ENCODE assay signal across 1 cellular context in genomic region chr16:78331749-78332148, GRCh38.
TF ChIP-seq lines count a peak whose summit lies in the region.

No MANE protein-coding gene starts in this region.

TF ChIP-seq in HepG2, 621 proteins besides CTCF, POLR2A, EP300 and RAD21 (continued from another document):
- TF ChIP-seq CSRNP1 (CRISPR knock-in tag; IDR thresholded peaks at IDR 0.05) (no peak), ZSCAN5A (CRISPR knock-in tag; IDR thresholded peaks at IDR 0.05; ENCODE audit: borderline replicate concordance) (no peak), THAP7 (CRISPR knock-in tag; IDR thresholded peaks at IDR 0.05) (no peak), NCOA2 (CRISPR knock-in tag; IDR thresholded peaks at IDR 0.05) (no peak), GATAD2A (CRISPR knock-in tag; IDR thresholded peaks at IDR 0.05) (0 out of 2 replicates have a peak, but pooled peaks have one; percentile 34), ZMYM4 (CRISPR knock-in tag; IDR thresholded peaks at IDR 0.05) (peak; percentile 75), TEF (CRISPR knock-in tag; IDR thresholded peaks at IDR 0.05) (peak; percentile 95; the same call in 1 of the 2 replicates), HOXA7 (CRISPR knock-in tag; IDR thresholded peaks at IDR 0.05) (no peak), HNRNPL (IDR thresholded peaks at IDR 0.05; ENCODE audit: low read depth, low read length) (no peak), ESRRA (CRISPR knock-in tag; IDR thresholded peaks at IDR 0.05; ENCODE audit: low read depth) (peak; percentile 34; the same call in 1 of the 2 replicates), ZNF775 (CRISPR knock-in tag; IDR thresholded peaks at IDR 0.05; ENCODE audit: borderline replicate concordance) (0 out of 2 replicates have a peak, but pooled peaks have one; percentile 39), CEBPB (IDR thresholded peaks at IDR 0.05; ENCODE audit: borderline replicate concordance, low read depth, low read length) (peak; percentile 63; the same call in 1 of the 2 replicates), ZNF329 (CRISPR knock-in tag; IDR thresholded peaks at IDR 0.05; ENCODE audit: low read depth) (no peak), ZFP82 (CRISPR knock-in tag; IDR thresholded peaks at IDR 0.05; ENCODE audit: borderline replicate concordance) (no peak), PAXIP1 (CRISPR knock-in tag; conservative IDR thresholded peaks at IDR 0.05) (0 out of 2 replicates have a peak, but pooled peaks have one; percentile 23)
